In the genomic region with DNA sequence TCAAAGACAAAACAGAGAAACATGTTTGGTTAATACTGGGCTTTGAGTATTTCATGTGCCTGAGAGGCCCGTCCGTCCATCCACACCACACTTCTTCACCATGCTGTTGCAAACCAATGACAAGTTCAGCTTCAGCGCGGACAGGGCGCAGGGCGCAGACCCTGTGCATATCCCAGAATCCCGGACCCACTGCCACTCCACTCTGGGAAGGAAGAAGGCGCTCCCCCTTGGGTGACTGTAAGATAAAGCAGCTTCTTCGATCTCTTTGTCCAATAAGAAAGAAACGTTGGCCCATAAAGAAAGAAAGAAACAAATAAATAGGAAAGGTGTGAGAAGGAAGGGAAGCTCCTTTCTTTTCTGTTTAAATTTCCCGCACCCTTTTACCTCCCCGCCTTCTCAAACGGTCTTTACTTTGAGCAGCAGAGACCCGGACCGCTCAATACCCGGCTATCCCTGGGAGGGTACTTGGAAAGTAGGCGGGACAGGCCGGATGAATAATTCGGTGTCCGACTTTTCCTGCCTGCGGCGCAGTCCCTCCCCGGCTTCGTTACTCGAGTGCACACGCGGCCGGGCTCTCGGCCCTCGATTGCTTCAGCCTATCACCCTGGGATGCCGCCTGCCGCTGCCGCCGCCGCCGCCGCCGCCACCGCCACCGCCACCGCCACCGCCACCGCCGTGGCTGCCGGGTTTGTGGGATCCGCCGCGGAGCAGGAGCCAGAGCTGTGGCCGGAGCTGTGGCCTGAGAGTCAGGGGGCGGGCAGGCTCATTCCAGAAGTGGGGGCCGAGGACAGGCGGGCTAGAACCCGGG, we compare ENCODE assay signal across 8 cellular contexts. TPM values are rescaled to one million over a fixed set of nuclear protein-coding genes. Genes with fewer than 3 reads are reported as not detected.
DNase-seq lines count a peak whose midpoint lies in the region; ATAC-seq, FAIRE-seq and TF ChIP-seq lines count a peak whose summit lies in the region.

No MANE protein-coding gene starts in this region.

- H3K79me2 ChIP-seq in PC-9 (ENCODE audit: low read depth): peaks cover 61% of the 10 kb centered on the region

- no peaks in the 10 kb centered on the region for H3K9me3 Mint-ChIP-seq in osteocyte (ENCODE audit: unreplicated experiment)

- peak overlapping the region; percentile 76 for H3K27ac ChIP-seq in PC-9

- peaks cover 47% of the 10 kb centered on the region for H3K4me1 ChIP-seq in PC-9 (replicated peaks; ENCODE audit: insufficient read depth)

- DNase-seq in DMS79 treated with DMSO at 0.1 percent for 48 hours (lab: John Stamatoyannopoulos, UW): peak; percentile 91
- peak; percentile 90 for DNase-seq in HuH-7.5 (ENCODE audit: low spot score)
- peak; percentile 90 to 91 for DNase-seq in PC-9
- DNase-seq in amygdala (lab: John Stamatoyannopoulos, UW): peak in 55 of 56 donors; percentile 49 to 94 (median 85)
- peak; percentile 95 for DNase-seq in left cardiac atrium
- peak; percentile 97 for DNase-seq in osteocyte (ENCODE audit: extremely low spot score, unreplicated experiment)
- peak; percentile 97 for DNase-seq in urothelium cell line (ENCODE audit: low spot score)

- no peak for FAIRE-seq in urothelium cell line (lab: Jason Lieb, UNC)

- H3K4me3 Mint-ChIP-seq in osteocyte (ENCODE audit: unreplicated experiment): peak overlapping the region; percentile 91

- CTCF ChIA-PET in PC-9 (lab: Charles Lee): interaction anchor here (0.5 to 0.6 kb wide), 3 partner anchors 57 to 189 kb away, joined by 3 to 4 read pairs (median 3); no protein-coding TSS in a partner anchor

- H3K4me3 ChIP-seq in PC-9: peak overlapping the region; percentile 85

- peaks cover 39% of the 10 kb centered on the region; the same call in 1 of the 2 replicates for H3F3A ChIP-seq in PC-9 (ENCODE audit: insufficient read depth, low read depth)

- H3K9me2 ChIP-seq in PC-9 (ENCODE audit: insufficient read depth): no peaks in the 10 kb centered on the region

- peak overlapping the region; percentile 91 for H3K4me2 ChIP-seq in PC-9

- no peaks in the 10 kb centered on the region for H3K27me3 ChIP-seq in PC-9 (ENCODE audit: insufficient read depth, low read depth)

- BruUV-seq in PC-9 (replicated peaks; lab: Mats Ljungman, UMichigan): TSS peak; percentile 68

- H3K9me3 ChIP-seq in PC-9 (ENCODE audit: insufficient read depth, low read depth): no peaks in the 10 kb centered on the region

- intact Hi-C loops in PC-9 (cut with micrococcal nuclease; ENCODE audit: unreplicated experiment): loop anchor here (1.0 to 2.0 kb wide), 4 partner anchors 33 to 145 kb away; no protein-coding TSS in a partner anchor
- intact Hi-C loops in left cardiac atrium (cut with DNase I): loop anchor here in 1 of 2 donors (5.0 to 10.0 kb wide), 2 partner anchors 36 to 171 kb away; no protein-coding TSS in a partner anchor

- H3K36me3 Mint-ChIP-seq in osteocyte (ENCODE audit: unreplicated experiment): no peaks in the 10 kb centered on the region

- peaks cover 58% of the 10 kb centered on the region for H3K4me1 Mint-ChIP-seq in osteocyte (ENCODE audit: unreplicated experiment)

- peaks cover 7% of the 10 kb centered on the region; the same call in 1 of the 2 replicates for H4K20me1 ChIP-seq in PC-9 (ENCODE audit: insufficient read depth)

- H3K27me3 Mint-ChIP-seq in osteocyte (ENCODE audit: unreplicated experiment): no peaks in the 10 kb centered on the region

- ATAC-seq in GM21717 (IDR thresholded peaks at IDR 0.05; ENCODE audit: unreplicated experiment): peak; percentile 86
- ATAC-seq in left cardiac atrium: peak; percentile 89 to 90

- peak overlapping the region; percentile 93 for H3K27ac Mint-ChIP-seq in osteocyte (ENCODE audit: unreplicated experiment)

- no peak for TF ChIP-seq CTCF in PC-9 (conservative IDR thresholded peaks at IDR 0.05)
- peak; percentile 25 for TF ChIP-seq CTCF in osteocyte (IDR thresholded peaks at IDR 0.05)

- no peaks in the 10 kb centered on the region for H3K36me3 ChIP-seq in PC-9 (ENCODE audit: low read depth)

- peak overlapping the region; percentile 86 for H2AFZ ChIP-seq in PC-9

- POLR2A ChIA-PET in PC-9 (lab: Charles Lee; ENCODE audit: unreplicated experiment): interaction anchor here (0.5 to 0.6 kb wide), 4 partner anchors 145 to 966 kb away, joined by 3 to 6 read pairs (median 4); no protein-coding TSS in a partner anchor

RNA-seq across cellular contexts. Expression of gene RASAL2, which starts 0.6 kb away (rescaled TPM):
- 47.8 and 54.1 TPM in 2 replicates for total RNA-seq in PC-9 (2021)
- total RNA-seq in left cardiac atrium: 10 to 100 TPM; 16.9 to 27.8 TPM
- 34.2 and 35.4 TPM in 2 replicates for total RNA-seq in osteocyte

Comparison
In these comparisons a context has a peak if more than half of its experiments do, and no peak if none do; other contexts are left out.
1. Peak in every context shown above with its lines: DNase-seq, ATAC-seq, H3K4me3 ChIP-seq and H3K27ac ChIP-seq.